Comparison of ENCODE assay signal across 1 cellular context in the genomic region with DNA sequence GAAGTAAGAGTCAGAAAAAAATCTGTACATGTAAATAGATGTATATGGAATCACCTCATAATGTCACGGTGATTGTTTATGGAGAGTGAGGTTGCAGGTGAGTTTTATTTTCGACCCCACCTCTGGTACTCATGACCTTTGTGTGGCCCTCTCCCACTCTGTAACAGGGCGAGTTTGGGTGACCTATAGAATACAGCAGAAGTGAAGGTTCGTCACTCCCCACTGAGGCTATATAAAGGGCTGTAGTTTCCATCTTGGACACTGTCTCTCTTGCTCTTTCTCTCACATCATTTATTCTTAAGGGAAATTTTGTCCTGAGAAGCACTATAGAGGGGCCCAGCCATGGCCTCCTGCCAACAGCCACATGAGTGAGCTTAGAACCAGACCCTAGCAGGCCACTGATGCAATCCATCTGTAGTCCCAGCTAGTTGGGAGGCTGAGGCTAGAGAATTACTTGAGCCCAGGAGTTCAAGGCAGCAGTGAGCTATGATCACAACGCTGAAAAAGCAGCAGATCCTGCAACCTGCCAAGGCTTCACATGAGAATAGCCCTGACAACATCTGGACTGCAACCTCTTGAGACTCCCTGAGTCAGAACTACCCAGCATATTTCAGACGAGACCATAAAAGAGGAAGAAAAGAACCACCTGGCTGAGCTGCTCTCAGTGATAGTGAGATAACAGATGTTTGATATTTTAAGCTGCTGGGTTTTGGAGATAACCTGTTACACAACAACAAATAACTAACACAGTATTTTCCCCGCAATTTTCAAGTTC.
TF ChIP-seq lines count a peak whose summit lies in the region.

No MANE protein-coding gene starts in this region.

TF ChIP-seq in K562, 482 proteins besides CTCF, POLR2A, EP300 and RAD21 (continued from another document and continues in another):
- TF ChIP-seq, protein P1, sequence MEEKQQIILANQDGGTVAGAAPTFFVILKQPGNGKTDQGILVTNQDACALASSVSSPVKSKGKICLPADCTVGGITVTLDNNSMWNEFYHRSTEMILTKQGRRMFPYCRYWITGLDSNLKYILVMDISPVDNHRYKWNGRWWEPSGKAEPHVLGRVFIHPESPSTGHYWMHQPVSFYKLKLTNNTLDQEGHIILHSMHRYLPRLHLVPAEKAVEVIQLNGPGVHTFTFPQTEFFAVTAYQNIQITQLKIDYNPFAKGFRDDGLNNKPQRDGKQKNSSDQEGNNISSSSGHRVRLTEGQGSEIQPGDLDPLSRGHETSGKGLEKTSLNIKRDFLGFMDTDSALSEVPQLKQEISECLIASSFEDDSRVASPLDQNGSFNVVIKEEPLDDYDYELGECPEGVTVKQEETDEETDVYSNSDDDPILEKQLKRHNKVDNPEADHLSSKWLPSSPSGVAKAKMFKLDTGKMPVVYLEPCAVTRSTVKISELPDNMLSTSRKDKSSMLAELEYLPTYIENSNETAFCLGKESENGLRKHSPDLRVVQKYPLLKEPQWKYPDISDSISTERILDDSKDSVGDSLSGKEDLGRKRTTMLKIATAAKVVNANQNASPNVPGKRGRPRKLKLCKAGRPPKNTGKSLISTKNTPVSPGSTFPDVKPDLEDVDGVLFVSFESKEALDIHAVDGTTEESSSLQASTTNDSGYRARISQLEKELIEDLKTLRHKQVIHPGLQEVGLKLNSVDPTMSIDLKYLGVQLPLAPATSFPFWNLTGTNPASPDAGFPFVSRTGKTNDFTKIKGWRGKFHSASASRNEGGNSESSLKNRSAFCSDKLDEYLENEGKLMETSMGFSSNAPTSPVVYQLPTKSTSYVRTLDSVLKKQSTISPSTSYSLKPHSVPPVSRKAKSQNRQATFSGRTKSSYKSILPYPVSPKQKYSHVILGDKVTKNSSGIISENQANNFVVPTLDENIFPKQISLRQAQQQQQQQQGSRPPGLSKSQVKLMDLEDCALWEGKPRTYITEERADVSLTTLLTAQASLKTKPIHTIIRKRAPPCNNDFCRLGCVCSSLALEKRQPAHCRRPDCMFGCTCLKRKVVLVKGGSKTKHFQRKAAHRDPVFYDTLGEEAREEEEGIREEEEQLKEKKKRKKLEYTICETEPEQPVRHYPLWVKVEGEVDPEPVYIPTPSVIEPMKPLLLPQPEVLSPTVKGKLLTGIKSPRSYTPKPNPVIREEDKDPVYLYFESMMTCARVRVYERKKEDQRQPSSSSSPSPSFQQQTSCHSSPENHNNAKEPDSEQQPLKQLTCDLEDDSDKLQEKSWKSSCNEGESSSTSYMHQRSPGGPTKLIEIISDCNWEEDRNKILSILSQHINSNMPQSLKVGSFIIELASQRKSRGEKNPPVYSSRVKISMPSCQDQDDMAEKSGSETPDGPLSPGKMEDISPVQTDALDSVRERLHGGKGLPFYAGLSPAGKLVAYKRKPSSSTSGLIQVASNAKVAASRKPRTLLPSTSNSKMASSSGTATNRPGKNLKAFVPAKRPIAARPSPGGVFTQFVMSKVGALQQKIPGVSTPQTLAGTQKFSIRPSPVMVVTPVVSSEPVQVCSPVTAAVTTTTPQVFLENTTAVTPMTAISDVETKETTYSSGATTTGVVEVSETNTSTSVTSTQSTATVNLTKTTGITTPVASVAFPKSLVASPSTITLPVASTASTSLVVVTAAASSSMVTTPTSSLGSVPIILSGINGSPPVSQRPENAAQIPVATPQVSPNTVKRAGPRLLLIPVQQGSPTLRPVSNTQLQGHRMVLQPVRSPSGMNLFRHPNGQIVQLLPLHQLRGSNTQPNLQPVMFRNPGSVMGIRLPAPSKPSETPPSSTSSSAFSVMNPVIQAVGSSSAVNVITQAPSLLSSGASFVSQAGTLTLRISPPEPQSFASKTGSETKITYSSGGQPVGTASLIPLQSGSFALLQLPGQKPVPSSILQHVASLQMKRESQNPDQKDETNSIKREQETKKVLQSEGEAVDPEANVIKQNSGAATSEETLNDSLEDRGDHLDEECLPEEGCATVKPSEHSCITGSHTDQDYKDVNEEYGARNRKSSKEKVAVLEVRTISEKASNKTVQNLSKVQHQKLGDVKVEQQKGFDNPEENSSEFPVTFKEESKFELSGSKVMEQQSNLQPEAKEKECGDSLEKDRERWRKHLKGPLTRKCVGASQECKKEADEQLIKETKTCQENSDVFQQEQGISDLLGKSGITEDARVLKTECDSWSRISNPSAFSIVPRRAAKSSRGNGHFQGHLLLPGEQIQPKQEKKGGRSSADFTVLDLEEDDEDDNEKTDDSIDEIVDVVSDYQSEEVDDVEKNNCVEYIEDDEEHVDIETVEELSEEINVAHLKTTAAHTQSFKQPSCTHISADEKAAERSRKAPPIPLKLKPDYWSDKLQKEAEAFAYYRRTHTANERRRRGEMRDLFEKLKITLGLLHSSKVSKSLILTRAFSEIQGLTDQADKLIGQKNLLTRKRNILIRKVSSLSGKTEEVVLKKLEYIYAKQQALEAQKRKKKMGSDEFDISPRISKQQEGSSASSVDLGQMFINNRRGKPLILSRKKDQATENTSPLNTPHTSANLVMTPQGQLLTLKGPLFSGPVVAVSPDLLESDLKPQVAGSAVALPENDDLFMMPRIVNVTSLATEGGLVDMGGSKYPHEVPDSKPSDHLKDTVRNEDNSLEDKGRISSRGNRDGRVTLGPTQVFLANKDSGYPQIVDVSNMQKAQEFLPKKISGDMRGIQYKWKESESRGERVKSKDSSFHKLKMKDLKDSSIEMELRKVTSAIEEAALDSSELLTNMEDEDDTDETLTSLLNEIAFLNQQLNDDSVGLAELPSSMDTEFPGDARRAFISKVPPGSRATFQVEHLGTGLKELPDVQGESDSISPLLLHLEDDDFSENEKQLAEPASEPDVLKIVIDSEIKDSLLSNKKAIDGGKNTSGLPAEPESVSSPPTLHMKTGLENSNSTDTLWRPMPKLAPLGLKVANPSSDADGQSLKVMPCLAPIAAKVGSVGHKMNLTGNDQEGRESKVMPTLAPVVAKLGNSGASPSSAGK (IDR thresholded peaks at IDR 0.05), result no peak
- TF ChIP-seq, protein P2, sequence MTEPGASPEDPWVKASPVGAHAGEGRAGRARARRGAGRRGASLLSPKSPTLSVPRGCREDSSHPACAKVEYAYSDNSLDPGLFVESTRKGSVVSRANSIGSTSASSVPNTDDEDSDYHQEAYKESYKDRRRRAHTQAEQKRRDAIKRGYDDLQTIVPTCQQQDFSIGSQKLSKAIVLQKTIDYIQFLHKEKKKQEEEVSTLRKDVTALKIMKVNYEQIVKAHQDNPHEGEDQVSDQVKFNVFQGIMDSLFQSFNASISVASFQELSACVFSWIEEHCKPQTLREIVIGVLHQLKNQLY (CRISPR knock-in tag; conservative IDR thresholded peaks at IDR 0.05), result no peak
- TF ChIP-seq ZNF668 (CRISPR knock-in tag; IDR thresholded peaks at IDR 0.05) (no peak), SOX6 (IDR thresholded peaks at IDR 0.05) (peak; percentile 81), RBM25 (IDR thresholded peaks at IDR 0.05; ENCODE audit: low read depth, low read length, severe bottlenecking) (no peak), JUND (IDR thresholded peaks at IDR 0.05; ENCODE audit: borderline replicate concordance, low read depth, low read length) (no peak), JUND (tag; IDR thresholded peaks at IDR 0.05; ENCODE audit: borderline replicate concordance, low read depth, low read length) (0 out of 3 replicates have a peak, but pooled peaks have one; percentile 23), NCOR1 (IDR thresholded peaks at IDR 0.05) (peak; percentile 68), SIN3B (IDR thresholded peaks at IDR 0.05; ENCODE audit: low read depth) (no peak), NFRKB (IDR thresholded peaks at IDR 0.05; ENCODE audit: low read depth) (no peak), SAP30 (IDR thresholded peaks at IDR 0.05; ENCODE audit: borderline replicate concordance, insufficient read depth, low read depth, low read length, poor library complexity, severe bottlenecking) (no peak), GATA2 (CRISPR knock-in tag; IDR thresholded peaks at IDR 0.05) (peak; percentile 51), STAT5A (IDR thresholded peaks at IDR 0.05; ENCODE audit: borderline replicate concordance, low read length) (peak; percentile 29; the same call in 1 of the 2 replicates), SMARCA4 (IDR thresholded peaks at IDR 0.05) (peak; percentile 71), ZNF644 (tag; IDR thresholded peaks at IDR 0.05; ENCODE audit: low read depth) (peak; percentile 85; the same call in 1 of the 2 replicates), ZNF146 (CRISPR knock-in tag; IDR thresholded peaks at IDR 0.05; ENCODE audit: unreplicated experiment) (no peak), RNF2 (IDR thresholded peaks at IDR 0.05) (no peak), KLF13 (tag; IDR thresholded peaks at IDR 0.05; ENCODE audit: borderline replicate concordance, low read depth) (no peak), SMARCC2 (IDR thresholded peaks at IDR 0.05; ENCODE audit: low read depth) (peak; percentile 49; the same call in 1 of the 2 replicates), HSF4 (CRISPR knock-in tag; IDR thresholded peaks at IDR 0.05; ENCODE audit: borderline replicate concordance) (no peak), SLC30A9 (CRISPR knock-in tag; IDR thresholded peaks at IDR 0.05) (no peak), ZNF717 (CRISPR knock-in tag; IDR thresholded peaks at IDR 0.05) (no peak), BDP1 (IDR thresholded peaks at IDR 0.05; ENCODE audit: insufficient read depth, insufficient read length) (no peak), BRF1 (IDR thresholded peaks at IDR 0.05; ENCODE audit: borderline replicate concordance, extremely low read depth, insufficient read length) (no peak), PML (IDR thresholded peaks at IDR 0.05; ENCODE audit: low read length) (peak; percentile 82; the same call in 1 of the 2 replicates), SMAD4 (CRISPR knock-in tag; conservative IDR thresholded peaks at IDR 0.05) (peak; percentile 77), MTA3 (IDR thresholded peaks at IDR 0.05; ENCODE audit: borderline replicate concordance) (no peak), TAF15 (IDR thresholded peaks at IDR 0.05; ENCODE audit: low read depth, low read length) (no peak), FOXK1 (CRISPR knock-in tag; IDR thresholded peaks at IDR 0.05; ENCODE audit: borderline replicate concordance) (no peak), TCF3 (CRISPR knock-in tag; IDR thresholded peaks at IDR 0.05) (peak; percentile 83), MAFF (IDR thresholded peaks at IDR 0.05; ENCODE audit: low read length) (peak; percentile 21; the same call in 1 of the 2 replicates)
- TF ChIP-seq, protein P3, sequence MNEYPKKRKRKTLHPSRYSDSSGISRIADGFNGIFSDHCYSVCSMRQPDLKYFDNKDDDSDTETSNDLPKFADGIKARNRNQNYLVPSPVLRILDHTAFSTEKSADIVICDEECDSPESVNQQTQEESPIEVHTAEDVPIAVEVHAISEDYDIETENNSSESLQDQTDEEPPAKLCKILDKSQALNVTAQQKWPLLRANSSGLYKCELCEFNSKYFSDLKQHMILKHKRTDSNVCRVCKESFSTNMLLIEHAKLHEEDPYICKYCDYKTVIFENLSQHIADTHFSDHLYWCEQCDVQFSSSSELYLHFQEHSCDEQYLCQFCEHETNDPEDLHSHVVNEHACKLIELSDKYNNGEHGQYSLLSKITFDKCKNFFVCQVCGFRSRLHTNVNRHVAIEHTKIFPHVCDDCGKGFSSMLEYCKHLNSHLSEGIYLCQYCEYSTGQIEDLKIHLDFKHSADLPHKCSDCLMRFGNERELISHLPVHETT (CRISPR knock-in tag; conservative IDR thresholded peaks at IDR 0.05 in 1 of 2, IDR thresholded peaks at IDR 0.05 in 1 of 2), result peak in 1 of 2 experiments; percentile 78; a peak in 2 of 4 replicates
- TF ChIP-seq, protein P4, sequence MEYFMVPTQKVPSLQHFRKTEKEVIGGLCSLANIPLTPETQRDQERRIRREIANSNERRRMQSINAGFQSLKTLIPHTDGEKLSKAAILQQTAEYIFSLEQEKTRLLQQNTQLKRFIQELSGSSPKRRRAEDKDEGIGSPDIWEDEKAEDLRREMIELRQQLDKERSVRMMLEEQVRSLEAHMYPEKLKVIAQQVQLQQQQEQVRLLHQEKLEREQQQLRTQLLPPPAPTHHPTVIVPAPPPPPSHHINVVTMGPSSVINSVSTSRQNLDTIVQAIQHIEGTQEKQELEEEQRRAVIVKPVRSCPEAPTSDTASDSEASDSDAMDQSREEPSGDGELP (CRISPR knock-in tag; IDR thresholded peaks at IDR 0.05; ENCODE audit: borderline replicate concordance), result 0 out of 2 replicates have a peak, but pooled peaks have one; percentile 33
- TF ChIP-seq, protein P5, sequence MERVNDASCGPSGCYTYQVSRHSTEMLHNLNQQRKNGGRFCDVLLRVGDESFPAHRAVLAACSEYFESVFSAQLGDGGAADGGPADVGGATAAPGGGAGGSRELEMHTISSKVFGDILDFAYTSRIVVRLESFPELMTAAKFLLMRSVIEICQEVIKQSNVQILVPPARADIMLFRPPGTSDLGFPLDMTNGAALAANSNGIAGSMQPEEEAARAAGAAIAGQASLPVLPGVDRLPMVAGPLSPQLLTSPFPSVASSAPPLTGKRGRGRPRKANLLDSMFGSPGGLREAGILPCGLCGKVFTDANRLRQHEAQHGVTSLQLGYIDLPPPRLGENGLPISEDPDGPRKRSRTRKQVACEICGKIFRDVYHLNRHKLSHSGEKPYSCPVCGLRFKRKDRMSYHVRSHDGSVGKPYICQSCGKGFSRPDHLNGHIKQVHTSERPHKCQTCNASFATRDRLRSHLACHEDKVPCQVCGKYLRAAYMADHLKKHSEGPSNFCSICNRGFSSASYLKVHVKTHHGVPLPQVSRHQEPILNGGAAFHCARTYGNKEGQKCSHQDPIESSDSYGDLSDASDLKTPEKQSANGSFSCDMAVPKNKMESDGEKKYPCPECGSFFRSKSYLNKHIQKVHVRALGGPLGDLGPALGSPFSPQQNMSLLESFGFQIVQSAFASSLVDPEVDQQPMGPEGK (CRISPR knock-in tag; IDR thresholded peaks at IDR 0.05; ENCODE audit: borderline replicate concordance), result no peak
